8 cellular contexts compared by ENCODE assay signal in the genomic region with DNA sequence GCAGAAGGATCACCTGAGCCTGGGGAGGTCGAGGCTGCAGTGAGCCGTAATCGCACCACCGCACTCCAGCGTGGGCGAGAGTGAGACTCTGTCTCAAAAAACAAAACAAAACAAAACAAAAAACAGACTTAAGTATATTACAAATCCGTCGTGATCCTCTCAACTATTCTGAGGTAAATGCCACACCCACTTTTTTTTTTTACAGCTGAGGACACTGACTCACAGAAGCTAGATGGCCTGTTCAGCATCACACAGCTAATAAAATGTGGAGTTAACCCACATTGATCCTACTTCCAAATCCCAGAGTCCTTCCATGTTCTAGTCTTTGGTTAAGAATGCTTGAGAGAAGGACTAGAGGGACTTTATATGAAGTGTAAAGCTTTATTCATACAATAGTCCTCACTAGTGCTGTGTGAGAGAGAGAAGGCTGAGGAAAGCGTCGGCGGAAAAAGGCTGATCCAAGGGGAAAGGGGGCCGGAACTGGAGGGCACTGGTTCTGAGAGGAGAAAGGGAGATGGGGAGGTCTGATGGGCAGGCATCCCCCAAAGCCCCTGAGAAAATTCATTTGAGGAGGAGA. TPM values are rescaled to one million over a fixed set of nuclear protein-coding genes. Genes with fewer than 3 reads are reported as not detected.
A peak's percentile ranks its signal among the peaks of the same experiment; 100 is the strongest.
DNase-seq lines count a peak whose midpoint lies in the region; ATAC-seq, FAIRE-seq and TF ChIP-seq lines count a peak whose summit lies in the region.

No MANE protein-coding gene starts in this region.

- peaks cover 15% of the 10 kb centered on the region for H3K4me1 Mint-ChIP-seq in T-helper 17 cell

- H3K4me1 ChIP-seq in gastroesophageal sphincter = peaks cover 0 to 27% (median 4%) of the 10 kb centered on the region in 3 donors
- H3K4me1 ChIP-seq in spleen = peaks cover 10 to 42% (median 22%) of the 10 kb centered on the region in 6 donors

- no peak for TF ChIP-seq EP300 in gastroesophageal sphincter (IDR thresholded peaks at IDR 0.05)

- intact Hi-C loops in spleen (cut with DNase I; ENCODE audit: low total_unique reads) = no loop called here

- H3K27me3 ChIP-seq in gastroesophageal sphincter (no peaks in the 10 kb centered on the region), spleen (replicated peaks in 1 of 7) (no peaks in the 10 kb centered on the region)

- ATAC-seq in GM19035 (IDR thresholded peaks at IDR 0.05; ENCODE audit: unreplicated experiment) (peak; percentile 7), T-helper 17 cell (no peak), gastroesophageal sphincter (no peak), HG02973 (IDR thresholded peaks at IDR 0.05; ENCODE audit: unreplicated experiment) (no peak), GM21526 (IDR thresholded peaks at IDR 0.05; ENCODE audit: low FRiP score, unreplicated experiment) (no peak)

- TF ChIP-seq POLR2A in gastroesophageal sphincter (IDR thresholded peaks at IDR 0.05) = no peak
- no peak for TF ChIP-seq POLR2A in spleen (IDR thresholded peaks at IDR 0.05)

- FAIRE-seq in frontal cortex (lab: Jason Lieb, UNC) = no peak

- peak overlapping the region; percentile 99 for H3K27ac Mint-ChIP-seq in T-helper 17 cell

- H3K4me3 ChIP-seq in gastroesophageal sphincter (peak overlapping the region; percentile 82 to 89), spleen (peak overlapping the region; percentile 59 to 94 (median 88))

- H3K27ac ChIP-seq in gastroesophageal sphincter (peak overlapping the region; percentile 48 to 89 (median 80)), spleen (peak overlapping the region; percentile 64 to 86 (median 78))

- WGBS in gastroesophageal sphincter (ENCODE audit: low coverage in 1 of 2), 2 donors = 41 to 63% methylated on average over 8 to 12 of the region's 12 CpGs
- 42 to 50% (median 48%) methylated on average over 12 of the region's 12 CpGs for WGBS in spleen, 5 donors

- peaks cover 0 to 44% of the 10 kb centered on the region in 2 donors for H3K36me3 ChIP-seq in gastroesophageal sphincter
- peaks cover 0 to 44% (median 24%) of the 10 kb centered on the region in 6 donors for H3K36me3 ChIP-seq in spleen

- DNase-seq in A172 (ENCODE audit: low spot score) = peak; percentile 30
- DNase-seq in T-helper 17 cell = no peak
- no peak for DNase-seq in spleen
- no peak for DNase-seq in frontal cortex (ENCODE audit: low spot score in 2 of 2)

- no peaks in the 10 kb centered on the region for H3K9me3 ChIP-seq in T-helper 17 cell (ENCODE audit: control insufficient read depth, low read length, poor library complexity, severe bottlenecking)
- no peaks in the 10 kb centered on the region for H3K9me3 ChIP-seq in gastroesophageal sphincter
- no peaks in the 10 kb centered on the region for H3K9me3 ChIP-seq in spleen

- TF ChIP-seq CTCF in gastroesophageal sphincter (IDR thresholded peaks at IDR 0.05) = no peak
- TF ChIP-seq CTCF in spleen (IDR thresholded peaks at IDR 0.05 in 8 of 11, conservative IDR thresholded peaks at IDR 0.05 in 3 of 11) = no peak

- H3K27me3 Mint-ChIP-seq in T-helper 17 cell = no peaks in the 10 kb centered on the region

- H3K36me3 Mint-ChIP-seq in T-helper 17 cell (ENCODE audit: low read depth) = no peaks in the 10 kb centered on the region

- peak overlapping the region; percentile 99 for H3K4me3 Mint-ChIP-seq in T-helper 17 cell

RNA-seq across cellular contexts. Expression of a gene that starts 0.6 kb away (rescaled TPM):
- total RNA-seq in A172 (2014; rRNA removed; shearing (Covaris generic)) = 53.5 and 63.0 TPM in 2 replicates
- total RNA-seq in T-helper 17 cell (10 to 100 TPM; 13.4 to 18.3 TPM), gastroesophageal sphincter (10 to 100 TPM; 16.3 to 24.6 (median 17.7) TPM), spleen (10 to 100 TPM; 15.9 to 25.9 (median 20.8) TPM), frontal cortex (28.1 TPM)
- polyA plus RNA-seq in spleen = 10 to 100 TPM; 25.1 to 27.1 (median 26.3) TPM

RNA-seq across cellular contexts. Expression of a gene that starts 0.7 kb away (rescaled TPM):
- 29.5 and 33.0 TPM in 2 replicates for total RNA-seq in A172 (2014; rRNA removed; shearing (Covaris generic))
- total RNA-seq in T-helper 17 cell = 10 to 100 TPM; 14.2 to 21.0 TPM
- total RNA-seq in gastroesophageal sphincter = 10 to 100 TPM; 16.7 to 36.6 (median 22.2) TPM
- total RNA-seq in spleen = 10 to 100 TPM; 18.7 to 46.8 (median 27.9) TPM
- polyA plus RNA-seq in spleen = 10 to 100 TPM; 10.7 to 18.6 (median 16.8) TPM
- 16.7 TPM for total RNA-seq in frontal cortex

RNA-seq across cellular contexts. Expression of a gene that starts 11.7 kb away (rescaled TPM):
- total RNA-seq in A172 (2014; rRNA removed; shearing (Covaris generic)) = 38.9 and 40.7 TPM in 2 replicates
- total RNA-seq in T-helper 17 cell (10 to 100 TPM; 24.1 to 31.8 TPM), gastroesophageal sphincter (10 to 100 TPM; 24.3 to 37.4 (median 29.9) TPM), spleen (10 to 100 TPM; 16.4 to 39.4 (median 29.5) TPM), frontal cortex (28.9 TPM)
- 10 to 100 TPM; 39.1 to 47.3 (median 40.2) TPM for polyA plus RNA-seq in spleen

RNA-seq across cellular contexts. Expression of a gene that starts 11.7 kb away (rescaled TPM):
- total RNA-seq in A172 (2014; rRNA removed; shearing (Covaris generic)) = 14.1 and 18.3 TPM in 2 replicates
- 10 to 100 TPM; 55.0 to 55.6 TPM for total RNA-seq in T-helper 17 cell
- 10 to 100 TPM; 10.8 to 33.3 (median 24.6) TPM for total RNA-seq in gastroesophageal sphincter
- total RNA-seq in spleen = 10 to 100 TPM; 27.7 to 33.0 (median 31.6) TPM
- 1 to 10 TPM; 2.9 to 8.0 (median 4.4) TPM for polyA plus RNA-seq in spleen
- 11.4 TPM for total RNA-seq in frontal cortex

RNA-seq across cellular contexts. Expression of a gene that starts 39.5 kb away (rescaled TPM):
- total RNA-seq in A172 (2014; rRNA removed; shearing (Covaris generic)) = 11.0 and 12.4 TPM in 2 replicates
- total RNA-seq in T-helper 17 cell (10 to 100 TPM; 21.1 to 21.2 TPM), gastroesophageal sphincter (10 to 100 TPM in 2 of 4 donors, 1 to 10 TPM in 2; 6.5 to 12.1 (median 8.7) TPM), spleen (10 to 100 TPM; 14.5 to 40.5 (median 28.6) TPM), frontal cortex (9.8 TPM)
- 10 to 100 TPM in 2 of 3 donors, 1 to 10 TPM in 1; 6.2 to 13.7 (median 12.0) TPM for polyA plus RNA-seq in spleen
